23 cellular contexts compared by ENCODE assay signal in the genomic region with DNA sequence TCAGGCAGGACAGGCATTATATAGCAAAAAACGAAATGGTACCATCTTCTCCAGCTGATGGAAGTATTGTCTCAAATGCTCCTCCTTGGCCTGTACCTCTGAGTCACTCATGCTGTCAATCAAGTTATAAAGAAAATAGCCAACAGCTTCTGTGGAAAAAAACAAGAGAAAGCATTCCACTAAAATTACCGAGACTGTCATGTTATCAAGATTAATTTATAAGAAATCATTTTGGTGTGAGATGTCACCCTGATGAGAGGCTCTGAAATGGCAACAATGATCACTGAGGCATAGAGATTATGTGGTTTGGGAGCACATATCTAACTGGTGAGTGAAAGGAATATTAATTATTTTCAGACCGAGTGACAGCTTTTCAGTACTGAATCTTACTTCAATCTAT. TPM values are rescaled to one million over a fixed set of nuclear protein-coding genes. Genes with fewer than 3 reads are reported as not detected.
DNase-seq lines count a peak whose midpoint lies in the region; TF ChIP-seq lines count a peak whose summit lies in the region.
"Had no signal": no experiment of that assay in that cellular context is flagged by ENCODE, and none has a peak within 500 bp of the region (broad histone marks: within the 10 kb centered on the region; RNA-seq: fewer than 3 reads in every experiment).

No MANE protein-coding gene starts in this region.

- H3K27me3 ChIP-seq in mammary epithelial cell (ENCODE audit: insufficient read depth, low read length) (no peaks in the 10 kb centered on the region), uterus (no peaks in the 10 kb centered on the region)

- in situ Hi-C loops in mammary epithelial cell (cut with MboI; ENCODE audit: low sequenced_read_pairs in 2 of 2) = no loop called here

- H3K27ac Mint-ChIP-seq in MCF 10A (ENCODE audit: low read depth, unreplicated experiment) = no peak overlapping the region
- H3K27ac Mint-ChIP-seq: naive thymus-derived CD8-positive, alpha-beta T cell; stimulated activated memory B cell treated with anti-CD40 and anti-IgM and Interleukin-4, amounts not matched to agents 10 μg/mL and 1 μg/mL and 100 μg/mL, for 72 hours; type B pancreatic cell had no signal

- H3K36me3 ChIP-seq in mammary epithelial cell (ENCODE audit: insufficient read depth, low read length) = peaks cover 68% of the 10 kb centered on the region
- no peaks in the 10 kb centered on the region for H3K36me3 ChIP-seq in uterus

- no peaks in the 10 kb centered on the region for H4K20me1 ChIP-seq in mammary epithelial cell (ENCODE audit: insufficient read depth, low read length)

- H3K27ac ChIP-seq in mammary epithelial cell (ENCODE audit: insufficient read depth, low read depth, low read length) (no peak overlapping the region), uterus (no peak overlapping the region)
- H3K27ac ChIP-seq: WERI-Rb-1 had no signal

- TF ChIP-seq POLR2A in uterus (IDR thresholded peaks at IDR 0.05) = no peak

- DNase-seq in MCF 10A (ENCODE audit: unreplicated experiment) = peak; percentile 10
- no peak for DNase-seq in mammary epithelial cell
- peak; percentile 8 for DNase-seq in amniotic epithelial cell (ENCODE audit: low read depth)
- DNase-seq in kidney tubule cell (ENCODE audit: low spot score) = peak; percentile 62
- DNase-seq in uterus = no peak
- DNase-seq in activated CD4-positive, alpha-beta T cell treated with anti-CD3 and anti-CD28 coated beads, Interleukin-2, amount 50 U/mL, for 4 hours = no peak
- no peak for DNase-seq in NCI-H82 (lab: John Stamatoyannopoulos, UW)
- DNase-seq in activated naive CD4-positive, alpha-beta T cell (lab: John Stamatoyannopoulos, UW) = no peak
- DNase-seq: activated CD4-positive, alpha-beta T cell treated with anti-CD3 and anti-CD28 coated beads for 4 hours; activated CD8-positive, alpha-beta memory T cell treated with anti-CD3 and anti-CD28 coated beads for 24 hours; activated effector memory CD4-positive, alpha-beta T cell treated with Interleukin-2 at 50 U/mL for 16 hours; activated T-cell treated with anti-CD3 and anti-CD28 coated beads for 4 hours; Calu3; central memory CD4-positive, alpha-beta T cell; DMS79 treated with DMSO at 0.1 percent for 48 hours; GDM1; KG1; naive thymus-derived CD8-positive, alpha-beta T cell; occipital lobe; T-helper 9 cell; WERI-Rb-1 had no signal

- H3K9me3 ChIP-seq in mammary epithelial cell (replicated peaks; ENCODE audit: insufficient read depth, low read length) = no peaks in the 10 kb centered on the region
- no peaks in the 10 kb centered on the region for H3K9me3 ChIP-seq in uterus

- dilution Hi-C loops in mammary epithelial cell (cut with HindIII; ENCODE audit: low sequenced_read_pairs) = no loop called here

- 83% methylated on average over 3 of the region's 3 CpGs for WGBS in mammary epithelial cell (ENCODE audit: low coverage, missing lambda C conversion rate)

- no peaks in the 10 kb centered on the region for H3K4me1 Mint-ChIP-seq in MCF 10A (ENCODE audit: insufficient read depth, unreplicated experiment)
- H3K4me1 Mint-ChIP-seq: naive thymus-derived CD8-positive, alpha-beta T cell; stimulated activated memory B cell treated with anti-CD40 and anti-IgM and Interleukin-4, amounts not matched to agents 10 μg/mL and 1 μg/mL and 100 μg/mL, for 72 hours had no signal

- H2AFZ ChIP-seq in mammary epithelial cell (ENCODE audit: low read depth, low read length) = no peak overlapping the region

- no peaks in the 10 kb centered on the region for H3K9me3 Mint-ChIP-seq in MCF 10A (ENCODE audit: unreplicated experiment)
- H3K9me3 Mint-ChIP-seq: naive thymus-derived CD8-positive, alpha-beta T cell; stimulated activated memory B cell treated with anti-CD40 and anti-IgM and Interleukin-4, amounts not matched to agents 10 μg/mL and 1 μg/mL and 100 μg/mL, for 72 hours; type B pancreatic cell had no signal

- H3K4me3 Mint-ChIP-seq in MCF 10A (ENCODE audit: unreplicated experiment) = no peak overlapping the region
- H3K4me3 Mint-ChIP-seq: naive thymus-derived CD8-positive, alpha-beta T cell; stimulated activated memory B cell treated with anti-CD40 and anti-IgM and Interleukin-4, amounts not matched to agents 10 μg/mL and 1 μg/mL and 100 μg/mL, for 72 hours; type B pancreatic cell had no signal

- intact Hi-C loops in MCF 10A (cut with micrococcal nuclease) = no loop called here
- intact Hi-C loops in mammary epithelial cell (cut with micrococcal nuclease) = no loop called here
- intact Hi-C loops in uterus (cut with DNase I; ENCODE audit: low total_unique reads) = no loop called here

- no peak for TF ChIP-seq CTCF in MCF 10A (IDR thresholded peaks at IDR 0.05; ENCODE audit: unreplicated experiment)
- no peak for TF ChIP-seq CTCF in mammary epithelial cell (conservative IDR thresholded peaks at IDR 0.05 in 1 of 2, IDR thresholded peaks at IDR 0.05 in 1 of 2; ENCODE audit: extremely low read depth in 1 of 2, insufficient read depth in 1 of 2, low read depth in 1 of 2, low read length in 2 of 2)
- no peak for TF ChIP-seq CTCF in uterus (IDR thresholded peaks at IDR 0.05)

- no peak overlapping the region for H3K4me3 ChIP-seq in mammary epithelial cell (replicated peaks in 1 of 3; ENCODE audit: insufficient read depth in 1 of 3, low read depth in 2 of 3, low read length in 3 of 3)
- H3K4me3 ChIP-seq in uterus = no peak overlapping the region

- no peak overlapping the region for H3K9ac ChIP-seq in mammary epithelial cell (ENCODE audit: insufficient read depth, low read length)

- H3K4me2 ChIP-seq in mammary epithelial cell (ENCODE audit: insufficient read depth, low read depth, low read length) = no peak overlapping the region

- POLR2A ChIA-PET in MCF 10A (lab: Yijun Ruan, JAX) = interaction anchor here (0.6 to 1.5 kb wide), 3 partner anchors 12 to 48 kb away, joined by 3 to 7 read pairs (median 4); no protein-coding TSS in a partner anchor

- peaks cover 15% of the 10 kb centered on the region for H3K79me2 ChIP-seq in mammary epithelial cell (ENCODE audit: insufficient read depth, low read length)

- no peaks in the 10 kb centered on the region for H3K4me1 ChIP-seq in mammary epithelial cell (ENCODE audit: insufficient read depth, low read length)
- no peaks in the 10 kb centered on the region for H3K4me1 ChIP-seq in uterus

- BruUV-seq in MCF 10A (replicated peaks; lab: Mats Ljungman, UMichigan) (no TSS peak), mammary epithelial cell (replicated peaks; lab: Mats Ljungman, UMichigan) (no TSS peak)

- CTCF ChIA-PET in MCF 10A (lab: Yijun Ruan, JAX) (interaction anchor here (0.5 to 1.1 kb wide), 3 partner anchors 14 to 355 kb away, joined by 3 to 9 read pairs (median 3); no protein-coding TSS in a partner anchor), mammary epithelial cell (lab: Charles Lee; ENCODE audit: low non-redundant PET) (interaction anchor here (0.7 kb wide), 1 partner anchor 312 kb away, joined by 3 read pairs; no protein-coding TSS in a partner anchor)

- no peaks in the 10 kb centered on the region for H3K27me3 Mint-ChIP-seq in MCF 10A (ENCODE audit: insufficient read depth, unreplicated experiment)
- H3K27me3 Mint-ChIP-seq: naive thymus-derived CD8-positive, alpha-beta T cell; stimulated activated memory B cell treated with anti-CD40 and anti-IgM and Interleukin-4, amounts not matched to agents 10 μg/mL and 1 μg/mL and 100 μg/mL, for 72 hours; type B pancreatic cell had no signal

- peaks cover 96% of the 10 kb centered on the region for H3K36me3 Mint-ChIP-seq in MCF 10A (ENCODE audit: insufficient read depth, unreplicated experiment)

RNA-seq across cellular contexts. Expression of gene LRPPRC, which starts 47.4 kb away (rescaled TPM):
- total RNA-seq in MCF 10A (2022) = 139 and 160 TPM in 2 replicates
- 100 to 1,000 TPM in 1 of 2 donors, 10 to 100 TPM in 1; 71.3 to 105 TPM for total RNA-seq in mammary epithelial cell
- polyA plus RNA-seq in mammary epithelial cell = 34.0 TPM
- 168 TPM for polyA minus RNA-seq in mammary epithelial cell
- 10 to 100 TPM; 39.7 to 99.1 (median 71.6) TPM for total RNA-seq in uterus

Comparison
In these comparisons a context has a peak if more than half of its experiments do, and no peak if none do; other contexts are left out.
1. DNase-seq: peak in MCF 10A (single experiment), amniotic epithelial cell (single experiment) and kidney tubule cell (single experiment); none in mammary epithelial cell (single experiment), uterus (0 of 2), activated CD4-positive, alpha-beta T cell treated with anti-CD3 and anti-CD28 coated beads, Interleukin-2, amount 50 U/mL, for 4 hours (0 of 2), NCI-H82 (single experiment) and activated naive CD4-positive, alpha-beta T cell (0 of 4).